9 cellular contexts compared by ENCODE assay signal in the genomic region with DNA sequence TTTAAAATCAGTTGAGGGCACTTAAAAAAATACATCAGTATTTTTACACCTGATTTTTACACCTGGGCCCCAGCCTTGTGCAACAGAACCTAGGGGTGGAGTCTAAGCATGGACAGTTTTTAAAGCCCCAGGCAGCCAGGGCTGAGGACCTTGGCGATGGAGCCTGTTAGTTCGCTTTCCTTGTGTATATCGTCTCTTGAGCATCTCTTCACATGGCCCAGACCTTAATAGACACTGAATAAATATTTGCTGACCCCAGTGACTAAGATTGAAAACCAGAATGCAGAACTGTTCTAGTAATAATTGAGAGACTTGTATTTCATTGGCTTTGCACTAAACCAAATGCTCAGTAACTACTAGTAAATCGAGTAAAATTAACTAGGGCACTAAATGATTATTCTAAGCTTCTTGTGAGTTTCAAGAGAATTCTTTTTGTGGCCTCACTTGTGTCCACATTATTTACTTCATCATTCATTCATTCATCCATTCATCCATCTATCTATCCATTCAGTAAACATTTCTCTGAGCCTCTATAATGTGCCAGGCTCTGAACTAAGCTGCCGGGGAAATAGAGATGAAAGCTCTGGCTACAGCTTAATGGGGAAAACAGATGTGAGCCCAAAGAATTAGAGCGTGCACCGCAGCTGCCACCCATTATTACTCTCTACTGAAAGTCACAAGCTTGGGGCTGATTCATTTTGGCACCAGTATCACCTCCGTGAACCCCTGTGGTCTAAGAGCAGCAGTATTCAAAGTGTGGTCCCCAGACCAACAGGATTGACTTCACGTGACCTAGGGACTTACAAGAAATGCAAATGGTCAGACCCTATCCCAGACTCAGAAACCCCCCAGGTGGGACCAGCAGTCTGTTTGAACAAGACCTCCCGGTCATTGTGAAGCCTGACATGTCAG. TPM values are rescaled to one million over a fixed set of nuclear protein-coding genes. Genes with fewer than 3 reads are reported as not detected.
DNase-seq lines count a peak whose midpoint lies in the region; ATAC-seq and TF ChIP-seq lines count a peak whose summit lies in the region.
"Had no signal": no experiment of that assay in that cellular context is flagged by ENCODE, and none has a peak within 500 bp of the region (broad histone marks: within the 10 kb centered on the region; RNA-seq: fewer than 3 reads in every experiment).

No MANE protein-coding gene starts in this region.

- H3K4me1 Mint-ChIP-seq in CD4-positive, alpha-beta memory T cell = peaks cover 4 to 11% (median 5%) of the 10 kb centered on the region in 4 donors

- peaks cover 4 to 12% of the 10 kb centered on the region in 2 donors for H3K4me1 ChIP-seq in left lung
- no peaks in the 10 kb centered on the region for H3K4me1 ChIP-seq in CD4-positive, alpha-beta memory T cell (ENCODE audit: insufficient read depth, low read length)
- no peaks in the 10 kb centered on the region for H3K4me1 ChIP-seq in tibial nerve

- H3K27me3 ChIP-seq in left lung = no peaks in the 10 kb centered on the region
- H3K27me3 ChIP-seq in CD4-positive, alpha-beta memory T cell (ENCODE audit: insufficient read depth, low read length) = no peaks in the 10 kb centered on the region
- H3K27me3 ChIP-seq in tibial nerve = no peaks in the 10 kb centered on the region

- TF ChIP-seq POLR2A in erythroblast (IDR thresholded peaks at IDR 0.05; ENCODE audit: low read length) (no peak), tibial nerve (IDR thresholded peaks at IDR 0.05) (no peak)

- no peak overlapping the region for H3K27ac Mint-ChIP-seq in CD4-positive, alpha-beta memory T cell

- POLR2A ChIA-PET in CD4-positive, alpha-beta memory T cell (lab: Charles Lee; ENCODE audit: partially characterized antibody) = interaction anchor here (1.1 kb wide), 1 partner anchor 16 kb away, joined by 4 read pairs; no protein-coding TSS in a partner anchor

- H3K4me3 ChIP-seq in left lung = no peak overlapping the region
- no peak overlapping the region for H3K4me3 ChIP-seq in CD4-positive, alpha-beta memory T cell (ENCODE audit: low read length in 2 of 2)
- H3K4me3 ChIP-seq in tibial nerve = no peak overlapping the region

- no peaks in the 10 kb centered on the region for H3K9me3 Mint-ChIP-seq in CD4-positive, alpha-beta memory T cell
- H3K9me3 Mint-ChIP-seq: IgD-negative memory B cell had no signal

- H3K27ac ChIP-seq in left lung = peak overlapping the region; percentile 68 to 69
- H3K27ac ChIP-seq in CD4-positive, alpha-beta memory T cell (ENCODE audit: low read depth, low read length) = no peak overlapping the region
- H3K27ac ChIP-seq in tibial nerve = no peak overlapping the region

- ATAC-seq in GM21381 (IDR thresholded peaks at IDR 0.05; ENCODE audit: unreplicated experiment) (peak; percentile 61), HG03520 (IDR thresholded peaks at IDR 0.05; ENCODE audit: unreplicated experiment) (peak; percentile 64), left lung (peak; percentile 77)

- DNase-seq in GM13977 (ENCODE audit: low spot score) (peak; percentile 82), left lung (peak in 1 of 2 donors; percentile 44), erythroblast (lab: John Stamatoyannopoulos, UW) (no peak), tibial nerve (ENCODE audit: low spot score in 2 of 2) (no peak), HuH-7.5 (ENCODE audit: low spot score) (no peak)
- no peak for DNase-seq in CD4-positive, alpha-beta memory T cell

- no peak for TF ChIP-seq EP300 in tibial nerve (IDR thresholded peaks at IDR 0.05)

- H3K36me3 Mint-ChIP-seq in CD4-positive, alpha-beta memory T cell = no peaks in the 10 kb centered on the region
- H3K36me3 Mint-ChIP-seq: IgD-negative memory B cell had no signal

- no peaks in the 10 kb centered on the region for H3K36me3 ChIP-seq in left lung
- no peaks in the 10 kb centered on the region for H3K36me3 ChIP-seq in CD4-positive, alpha-beta memory T cell (ENCODE audit: insufficient read depth, low read length)
- H3K36me3 ChIP-seq in tibial nerve = no peaks in the 10 kb centered on the region

- H3K9me3 ChIP-seq in left lung = no peaks in the 10 kb centered on the region
- no peaks in the 10 kb centered on the region for H3K9me3 ChIP-seq in CD4-positive, alpha-beta memory T cell (ENCODE audit: control insufficient read depth in 1 of 2, low read length in 2 of 2)
- H3K9me3 ChIP-seq in tibial nerve = no peaks in the 10 kb centered on the region

- in situ Hi-C loops in GM13977 (cut with MboI; ENCODE audit: low pct_unique_long_range_greater_than_20kb, low sequenced_read_pairs, unreplicated experiment) = no loop called here

- no peaks in the 10 kb centered on the region for H3K27me3 Mint-ChIP-seq in CD4-positive, alpha-beta memory T cell
- H3K27me3 Mint-ChIP-seq: IgD-negative memory B cell had no signal

- H3K4me3 Mint-ChIP-seq in CD4-positive, alpha-beta memory T cell = no peak overlapping the region

- CTCF ChIA-PET in CD4-positive, alpha-beta memory T cell (lab: Charles Lee; ENCODE audit: partially characterized antibody) = interaction anchor here (0.6 to 3.2 kb wide), 3 partner anchors 16 to 402 kb away, joined by 3 to 10 read pairs (median 3); partner anchors contain the start of gene CFAP251

- TF ChIP-seq CTCF in GM13977 (IDR thresholded peaks at IDR 0.05; ENCODE audit: extremely low read depth, insufficient read depth, missing control alignments) (no peak), left lung (IDR thresholded peaks at IDR 0.05) (no peak), tibial nerve (IDR thresholded peaks at IDR 0.05) (no peak)

- intact Hi-C loops in left lung (cut with DNase I) = no loop called here
- intact Hi-C loops in CD4-positive, alpha-beta memory T cell (cut with micrococcal nuclease) = no loop called here

- WGBS in tibial nerve, 2 donors = 69 to 71% methylated on average over 10 of the region's 10 CpGs

RNA-seq across cellular contexts. Expression of gene BCL7A, which starts 30.7 kb away (rescaled TPM):
- 10 to 100 TPM in 1 of 2 donors, 1 to 10 TPM in 1; 7.0 to 11.1 TPM for total RNA-seq in left lung
- total RNA-seq in CD4-positive, alpha-beta memory T cell = 1 to 10 TPM; 3.0 to 3.7 TPM
- polyA plus RNA-seq in CD4-positive, alpha-beta memory T cell = 1 to 10 TPM; 1.5 to 2.5 TPM
- 10 to 100 TPM in 1 of 4 donors, 1 to 10 TPM in 3; 2.4 to 10.7 (median 5.1) TPM for total RNA-seq in tibial nerve

Comparison
In these comparisons a context has a peak if more than half of its experiments do, and no peak if none do; other contexts are left out.
1. H3K27ac ChIP-seq: peak in left lung (2 of 2); none in CD4-positive, alpha-beta memory T cell (single experiment) and tibial nerve (0 of 4).
2. Peak in every context shown above with its lines, with median percentiles within 50 percentile points of each other: ATAC-seq.